ENCODE assay signal across 29 cellular contexts in genomic region chr3:157471051-157471450, GRCh38. TPM values are rescaled to one million over a fixed set of nuclear protein-coding genes. Genes with fewer than 3 reads are reported as not detected.
"Had no signal": no experiment of that assay in that cellular context is flagged by ENCODE, and none has a peak within 500 bp of the region (broad histone marks: within the 10 kb centered on the region; RNA-seq: fewer than 3 reads in every experiment).

No MANE protein-coding gene starts in this region.

- H3K9me3 Mint-ChIP-seq: central memory CD8-positive, alpha-beta T cell had no signal

- H3K4me3 Mint-ChIP-seq: central memory CD8-positive, alpha-beta T cell; natural killer cell; stimulated activated effector memory CD8-positive, alpha-beta T cell treated with anti-CD3 and anti-CD28 coated beads, Interleukin-12 subunit alpha, Interleukin-12 subunit beta, amount 100 ng/mL, for 72 hours had no signal

- H3K36me3 Mint-ChIP-seq: natural killer cell; stimulated activated effector memory CD8-positive, alpha-beta T cell treated with anti-CD3 and anti-CD28 coated beads, Interleukin-12 subunit alpha, Interleukin-12 subunit beta, amount 100 ng/mL, for 72 hours had no signal

- DNase-seq: dermis blood vessel endothelial cell; effector memory CD4-positive, alpha-beta T cell; erythroblast; esophagus squamous epithelium; foreskin keratinocyte; heart left ventricle; hippocampal formation; islet precursor cell; kidney glomerular epithelial cell; left colon; left ventricle myocardium inferior; lower lobe of right lung; natural killer cell; occipital lobe; pancreas; right lobe of liver; small intestine; stimulated activated CD4-positive, alpha-beta T cell treated with anti-CD3 and anti-CD28 coated beads, Interleukin-12 subunit alpha, Interleukin-12 subunit beta, amount 100 ng/mL, for 4 hours; stimulated activated CD4-positive, alpha-beta T cell treated with anti-CD3 and anti-CD28 coated beads, Interleukin-1b, Interleukin-23, amount 100 ng/mL, for 48 hours; stimulated activated CD4-positive, alpha-beta T cell treated with anti-CD3 and anti-CD28 coated beads, Interleukin-4, amount 100 ng/mL, for 1 hour; stimulated activated naive CD8-positive, alpha-beta T cell treated with anti-CD3 and anti-CD28 coated beads, Interleukin-15, Interleukin-2, amounts not matched to agents 100 U/mL and 50 U/mL, for 24 hours; substantia nigra; testis; transverse colon had no signal

- H3K4me1 Mint-ChIP-seq: central memory CD8-positive, alpha-beta T cell; natural killer cell; stimulated activated effector memory CD8-positive, alpha-beta T cell treated with anti-CD3 and anti-CD28 coated beads, Interleukin-12 subunit alpha, Interleukin-12 subunit beta, amount 100 ng/mL, for 72 hours had no signal

- FAIRE-seq: pancreas, small intestine had no signal

- H3K4me3 ChIP-seq: coronary artery, esophagus squamous epithelium, gastroesophageal sphincter, heart left ventricle, left ventricle myocardium inferior, lower lobe of right lung, pancreas, right lobe of liver, testis, transverse colon, vagina had no signal

- H3K27ac ChIP-seq: coronary artery, esophagus squamous epithelium, foreskin keratinocyte, gastroesophageal sphincter, heart left ventricle, left ventricle myocardium inferior, lower lobe of right lung, pancreas, right lobe of liver, testis, transverse colon, vagina had no signal

- H3K27ac Mint-ChIP-seq: natural killer cell; stimulated activated effector memory CD8-positive, alpha-beta T cell treated with anti-CD3 and anti-CD28 coated beads, Interleukin-12 subunit alpha, Interleukin-12 subunit beta, amount 100 ng/mL, for 72 hours had no signal

- H3K36me3 ChIP-seq: esophagus squamous epithelium, gastroesophageal sphincter, heart left ventricle, left ventricle myocardium inferior, lower lobe of right lung, pancreas, right lobe of liver, transverse colon, vagina had no signal

- H3K27me3 ChIP-seq: esophagus squamous epithelium, gastroesophageal sphincter, heart left ventricle, pancreas, right lobe of liver, testis, transverse colon, vagina had no signal

- H3K4me1 ChIP-seq: esophagus squamous epithelium, foreskin keratinocyte, gastroesophageal sphincter, left ventricle myocardium inferior, lower lobe of right lung, pancreas, right lobe of liver, testis, transverse colon, vagina had no signal

- H3K9me3 ChIP-seq: esophagus squamous epithelium, gastroesophageal sphincter, heart left ventricle, left ventricle myocardium inferior, lower lobe of right lung, pancreas, right lobe of liver, testis, transverse colon, vagina had no signal

RNA-seq across cellular contexts. Expression of gene VEPH1, which starts 32.2 kb away (rescaled TPM):
- total RNA-seq: esophagus squamous epithelium had no signal
